Comparison of ENCODE assay signal across 15 cellular contexts in the genomic region with DNA sequence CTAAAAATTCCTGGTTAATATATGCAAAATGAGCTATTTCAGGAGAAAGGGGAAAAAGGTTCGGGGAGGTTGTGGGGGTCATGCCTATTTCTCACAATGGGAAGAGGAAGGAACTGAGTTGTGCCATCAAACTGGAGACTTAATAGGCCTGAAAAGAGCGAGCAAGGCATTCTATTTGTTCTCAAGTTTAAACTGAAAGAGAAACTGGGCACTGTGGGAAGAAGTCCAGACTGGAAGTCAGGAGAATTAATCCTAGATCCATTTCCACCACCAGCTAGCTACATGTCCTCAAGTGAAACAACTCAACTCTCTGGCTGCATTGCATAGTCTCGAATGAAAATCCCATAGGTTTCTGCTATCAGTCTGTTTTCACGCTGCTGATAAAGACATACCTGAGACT. TPM values are rescaled to one million over a fixed set of nuclear protein-coding genes. Genes with fewer than 3 reads are reported as not detected.
DNase-seq lines count a peak whose midpoint lies in the region; ATAC-seq and TF ChIP-seq lines count a peak whose summit lies in the region.
"Had no signal": no experiment of that assay in that cellular context is flagged by ENCODE, and none has a peak within 500 bp of the region (broad histone marks: within the 10 kb centered on the region; RNA-seq: fewer than 3 reads in every experiment).

No MANE protein-coding gene starts in this region.

- no peak for TF ChIP-seq CTCF in mucosa of descending colon (IDR thresholded peaks at IDR 0.05)
- TF ChIP-seq CTCF in gastrocnemius medialis (IDR thresholded peaks at IDR 0.05 in 4 of 5, conservative IDR thresholded peaks at IDR 0.05 in 1 of 5) = no peak

- H3K4me3 ChIP-seq in mucosa of descending colon = no peak overlapping the region
- no peak overlapping the region for H3K4me3 ChIP-seq in gastrocnemius medialis

- in situ Hi-C loops in gastrocnemius medialis (cut with MboI; ENCODE audit: low sequenced_read_pairs in 4 of 4) = no loop called here

- H3K27ac ChIP-seq in gastrocnemius medialis = peak overlapping the region; percentile 42 to 71 (median 68)
- H3K27ac ChIP-seq: 22Rv1 had no signal

- H3K36me3 ChIP-seq in mucosa of descending colon (ENCODE audit: low read depth) (no peaks in the 10 kb centered on the region), gastrocnemius medialis (no peaks in the 10 kb centered on the region)

- ATAC-seq in Right ventricle myocardium superior (ENCODE audit: poor library complexity) = peak; percentile 13
- no peak for ATAC-seq in Right ventricle myocardium inferior
- ATAC-seq in mucosa of descending colon = peak; percentile 29
- peak; percentile 55 to 67 for ATAC-seq in gastrocnemius medialis
- ATAC-seq: CD8-positive, alpha-beta T cell; HCT116 had no signal

- H3K9me3 ChIP-seq in mucosa of descending colon (no peaks in the 10 kb centered on the region), gastrocnemius medialis (no peaks in the 10 kb centered on the region)
- H3K9me3 ChIP-seq: Caco-2 had no signal

- H3K4me1 ChIP-seq in mucosa of descending colon (ENCODE audit: low read depth) (no peaks in the 10 kb centered on the region), gastrocnemius medialis (peaks cover 32 to 41% of the 10 kb centered on the region in 2 donors)
- H3K4me1 ChIP-seq: Caco-2 had no signal

- TF ChIP-seq POLR2A in gastrocnemius medialis (IDR thresholded peaks at IDR 0.05) = no peak

- H3K27me3 ChIP-seq in gastrocnemius medialis = no peaks in the 10 kb centered on the region

- no peak for DNase-seq in Right ventricle myocardium superior
- no peak for DNase-seq in Right ventricle myocardium inferior (ENCODE audit: missing footprints)
- peak; percentile 12 for DNase-seq in fibroblast of peridontal ligament (ENCODE audit: extremely low read depth)
- no peak for DNase-seq in mucosa of descending colon
- DNase-seq in gastrocnemius medialis = no peak
- no peak for DNase-seq in NCI-H187 (lab: John Stamatoyannopoulos, UW)
- DNase-seq in COLO829 (ENCODE audit: low spot score) = no peak
- DNase-seq in NCI-H1092 treated with DMSO at 0.1 percent for 48 hours (lab: John Stamatoyannopoulos, UW) = no peak
- DNase-seq: Caco-2; CD8-positive, alpha-beta T cell; DND-41; GDM1 had no signal

- intact Hi-C loops in Right ventricle myocardium superior (cut with DNase I) (no loop called here), Right ventricle myocardium inferior (cut with DNase I) (no loop called here), mucosa of descending colon (cut with DNase I, micrococcal nuclease) (no loop called here), gastrocnemius medialis (cut with DNase I; ENCODE audit: low total_unique reads) (no loop called here)

RNA-seq across cellular contexts. Expression of a gene that starts 50.6 kb away (rescaled TPM):
- total RNA-seq in Right ventricle myocardium superior (82.8 TPM), Right ventricle myocardium inferior (77.5 TPM), mucosa of descending colon (100 to 1,000 TPM in 1 of 3 donors, 10 to 100 TPM in 2; 55.4 to 139 (median 71.5) TPM), gastrocnemius medialis (10 to 100 TPM; 30.6 to 68.9 (median 52.3) TPM)
- total RNA-seq: A673; Caco-2; CD8-positive, alpha-beta T cell had no signal
